Comparison of ENCODE assay signal across 29 cellular contexts in the genomic region with DNA sequence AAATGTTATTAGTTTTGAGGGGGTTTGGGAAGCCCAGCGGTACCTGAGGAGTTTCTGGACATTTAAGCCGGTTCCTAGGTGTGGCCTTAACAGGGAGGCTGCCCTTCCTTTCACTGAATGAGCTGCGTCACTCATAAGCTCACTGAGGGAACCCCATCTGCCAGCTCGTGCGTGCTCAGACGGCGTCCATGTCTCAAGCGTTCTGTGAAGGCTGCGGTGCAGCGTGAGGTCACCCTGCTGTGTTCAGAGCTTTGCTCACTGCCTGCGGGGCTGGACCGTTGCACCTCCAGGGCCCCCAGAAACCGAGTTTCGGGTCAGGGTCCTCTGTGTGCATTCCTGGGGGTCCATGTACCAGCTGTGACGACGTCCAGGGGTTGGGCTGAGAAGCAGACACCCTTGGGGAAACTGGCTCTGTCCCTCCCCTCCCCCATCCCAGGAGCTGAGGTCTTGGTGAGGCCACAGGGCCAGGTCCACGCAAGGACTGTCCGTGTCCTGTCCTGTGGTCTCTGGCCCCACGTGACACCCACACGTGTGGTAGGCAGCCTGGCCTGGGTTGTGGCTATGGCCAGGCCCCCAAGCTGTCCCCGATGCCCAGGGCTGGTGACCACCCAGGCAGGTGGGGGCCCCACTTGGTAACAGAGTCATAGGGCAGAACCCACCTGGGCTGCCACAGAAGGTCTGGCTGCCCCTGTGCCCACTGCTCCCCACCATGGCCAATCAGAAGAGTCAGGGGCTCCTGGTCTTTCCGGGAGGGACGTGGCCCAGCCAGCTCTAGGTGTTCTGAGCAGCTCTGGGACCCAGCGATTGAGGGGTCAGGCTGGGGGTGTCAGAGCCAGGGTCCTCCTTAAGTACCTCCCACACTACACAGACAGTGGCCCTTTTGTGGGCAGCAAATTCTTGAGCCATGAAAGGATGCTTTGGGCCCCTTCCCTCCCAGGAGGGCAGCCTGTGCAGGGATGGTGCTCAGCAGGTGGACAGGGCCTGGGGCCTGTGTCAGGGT. TPM values are rescaled to one million over a fixed set of nuclear protein-coding genes. Genes with fewer than 3 reads are reported as not detected.
DNase-seq lines count a peak whose midpoint lies in the region; ATAC-seq, FAIRE-seq and TF ChIP-seq lines count a peak whose summit lies in the region.
"Had no signal": no experiment of that assay in that cellular context is flagged by ENCODE, and none has a peak within 500 bp of the region (broad histone marks: within the 10 kb centered on the region; RNA-seq: fewer than 3 reads in every experiment).

No MANE protein-coding gene starts in this region.

- in situ Hi-C loops in IMR-90 (cut with MboI; ENCODE audit: low sequenced_read_pairs), result no loop called here

- no peak overlapping the region for H4K91ac ChIP-seq in IMR-90 (ENCODE audit: insufficient read depth, low read depth, low read length)
- no peak overlapping the region for H4K91ac ChIP-seq in H1 (replicated peaks; ENCODE audit: insufficient read length, low read length)
- no peak overlapping the region for H4K91ac ChIP-seq in trophoblast cell (ENCODE audit: low read depth, low read length)

- H3K4ac ChIP-seq in IMR-90 (ENCODE audit: low read depth, low read length) (no peak overlapping the region), H1 (replicated peaks; ENCODE audit: insufficient read length, low read depth, low read length) (no peak overlapping the region), trophoblast cell (ENCODE audit: low read depth, low read length) (no peak overlapping the region)

- CTCF ChIA-PET in IMR-90 (lab: Yijun Ruan, JAX) (interaction anchor here (0.5 kb wide), 1 partner anchor 70 kb away, joined by 5 read pairs; no protein-coding TSS in a partner anchor), H1 (lab: Charles Lee; ENCODE audit: partially characterized antibody) (interaction anchor here (0.5 to 1.6 kb wide), 4 partner anchors 12 to 196 kb away, joined by 3 to 8 read pairs (median 3); no protein-coding TSS in a partner anchor)

- no peak for TF ChIP-seq EP300 in H1 (IDR thresholded peaks at IDR 0.05; ENCODE audit: borderline replicate concordance in 1 of 2, low read depth in 2 of 2, low read length in 2 of 2)

- H3K4me2 ChIP-seq in IMR-90 (ENCODE audit: low read depth, low read length), result no peak overlapping the region
- H3K4me2 ChIP-seq in H1 (ENCODE audit: insufficient read depth in 1 of 2, low read depth in 2 of 2, low read length in 2 of 2), result no peak overlapping the region
- no peak overlapping the region for H3K4me2 ChIP-seq in trophoblast cell (ENCODE audit: low read length)

- H4K8ac ChIP-seq in IMR-90 (ENCODE audit: low read depth in 2 of 2, low read length in 2 of 2) (no peak overlapping the region), H1 (ENCODE audit: extremely low read depth, insufficient read depth, low read length) (peak overlapping the region; percentile 51), trophoblast cell (ENCODE audit: low read depth, low read length) (no peak overlapping the region)

- H3K79me2 ChIP-seq in H1 (ENCODE audit: control insufficient read depth in 1 of 2, insufficient read depth in 2 of 2, low read length in 2 of 2), result no peaks in the 10 kb centered on the region
- no peaks in the 10 kb centered on the region for H3K79me2 ChIP-seq in trophoblast cell (ENCODE audit: control insufficient read depth, insufficient read depth, low read length, poor library complexity)

- FAIRE-seq in H1 (lab: Jason Lieb, UNC), result no peak
- FAIRE-seq: endothelial cell of umbilical vein, G401.6, GM18507, islet of Langerhans had no signal

- H3K4me1 ChIP-seq in IMR-90 (ENCODE audit: control insufficient read depth, insufficient read depth, low read length) (no peaks in the 10 kb centered on the region), H1 (replicated peaks in 1 of 4; ENCODE audit: control insufficient read depth in 3 of 4, insufficient read depth in 4 of 4, low read length in 3 of 4) (peaks cover 0 to 10% (median 0%) of the 10 kb centered on the region in 4 experiments; a peak in 2 of 7 replicates), trophoblast cell (ENCODE audit: control insufficient read depth in 1 of 2, insufficient read depth in 2 of 2, low read length in 2 of 2) (peaks cover 0 to 2% of the 10 kb centered on the region in 2 experiments)
- H3K4me1 ChIP-seq: foreskin keratinocyte, HAP-1 had no signal

- H2AK5ac ChIP-seq in IMR-90 (ENCODE audit: low read depth, low read length), result no peak overlapping the region
- no peak overlapping the region for H2AK5ac ChIP-seq in H1 (ENCODE audit: low read depth, low read length)
- H2AK5ac ChIP-seq in trophoblast cell (ENCODE audit: low read length), result no peak overlapping the region

- peak; percentile 2 for ATAC-seq in IMR-90 (ENCODE audit: low read depth)
- ATAC-seq in left ventricle myocardium superior, result peak; percentile 5
- no peak for ATAC-seq in HG03139 (IDR thresholded peaks at IDR 0.05; ENCODE audit: unreplicated experiment)
- ATAC-seq: activated T-cell treated with anti-CD3 and anti-CD28 coated beads, Interleukin-2, amount 50 U/mL, for 72 hours; foreskin keratinocyte had no signal

- H2BK5ac ChIP-seq in IMR-90 (ENCODE audit: low read depth, low read length, poor library complexity, severe bottlenecking), result no peak overlapping the region
- no peak overlapping the region for H2BK5ac ChIP-seq in H1 (ENCODE audit: low read depth, low read length)
- H2BK5ac ChIP-seq in trophoblast cell (ENCODE audit: low read depth, low read length, poor library complexity), result no peak overlapping the region

- H3K27ac ChIP-seq in IMR-90 (ENCODE audit: insufficient read depth, low read length), result no peak overlapping the region
- H3K27ac ChIP-seq in H1 (ENCODE audit: low read depth, low read length), result no peak overlapping the region
- no peak overlapping the region for H3K27ac ChIP-seq in trophoblast cell (ENCODE audit: low read depth, low read length)
- H3K27ac ChIP-seq: dorsolateral prefrontal cortex, foreskin keratinocyte, ovary had no signal

- H3K56ac ChIP-seq in IMR-90 (ENCODE audit: extremely low read depth, insufficient read depth, low read length) (no peak overlapping the region), H1 (replicated peaks; ENCODE audit: insufficient read length, low read depth, low read length) (no peak overlapping the region)

- no TSS peak for BruUV-seq in IMR-90 (replicated peaks; lab: Mats Ljungman, UMichigan)

- 79% methylated on average over 14 of the region's 24 CpGs; no CpG with 5 or more reads in 1 of the 2 experiments for WGBS in IMR-90 (ENCODE audit: extremely low coverage in 2 of 2, insufficient read length in 1 of 2), 2 experiments
- 89% methylated on average over 23 of the region's 24 CpGs; no CpG with 5 or more reads in 1 of the 2 experiments for WGBS in H1 (ENCODE audit: extremely low coverage in 1 of 2, insufficient coverage in 1 of 2, insufficient read length in 1 of 2, insufficient replicate concordance in 2 of 2, low coverage in 1 of 2, low lambda C conversion rate in 2 of 2, missing lambda C conversion rate in 1 of 2), 2 experiments
- WGBS in trophoblast cell (ENCODE audit: extremely low coverage, insufficient coverage, insufficient read length), result no CpG with 5 or more reads among the region's 24 CpGs

- no peaks in the 10 kb centered on the region for H3K9me3 ChIP-seq in IMR-90 (ENCODE audit: control insufficient read depth, insufficient read depth, low read length)
- H3K9me3 ChIP-seq in H1 (ENCODE audit: insufficient read depth in 2 of 2, low read depth in 1 of 2, low read length in 1 of 2), result no peaks in the 10 kb centered on the region; a peak in 1 of 4 replicates
- H3K9me3 ChIP-seq in trophoblast cell (ENCODE audit: insufficient read depth, low read depth, low read length), result peaks cover 4% of the 10 kb centered on the region
- H3K9me3 ChIP-seq: HAP-1, ovary, thoracic aorta had no signal

- no peak overlapping the region for H3K23ac ChIP-seq in IMR-90 (ENCODE audit: low read depth, low read length)
- no peak overlapping the region for H3K23ac ChIP-seq in H1 (ENCODE audit: insufficient read length)
- H3K23ac ChIP-seq in trophoblast cell (ENCODE audit: low read length), result no peak overlapping the region

- H4K20me1 ChIP-seq in IMR-90 (ENCODE audit: insufficient read depth, low read length) (peaks cover 91% of the 10 kb centered on the region), H1 (replicated peaks in 1 of 2; ENCODE audit: control insufficient read depth in 1 of 2, insufficient read depth in 2 of 2, low read length in 2 of 2) (peaks cover 0 to 4% of the 10 kb centered on the region in 2 experiments)

- H3K14ac ChIP-seq in IMR-90 (replicated peaks; ENCODE audit: low read depth, low read length), result no peak overlapping the region
- H3K14ac ChIP-seq in H1 (ENCODE audit: insufficient read length), result no peak overlapping the region
- H3K14ac ChIP-seq in trophoblast cell (ENCODE audit: low read length), result no peak overlapping the region

- dilution Hi-C loops in IMR-90 (cut with HindIII; ENCODE audit: low sequenced_read_pairs, unreplicated experiment), result no loop called here

- DNase-seq in IMR-90 (no peak), H1 (ENCODE audit: low read depth in 1 of 2, low spot score in 2 of 2) (no peak), left ventricle myocardium superior (peak; percentile 55), trophoblast cell (no peak), D341Med (ENCODE audit: low spot score) (no peak), COLO829 (ENCODE audit: low spot score) (no peak), GM20000 (ENCODE audit: low spot score) (no peak)
- DNase-seq: activated naive CD4-positive, alpha-beta T cell treated with anti-CD3 and anti-CD28 coated beads, Interleukin-2, amount 10 ng/mL, durations not matched to agents 7 days and 5 days; activated T-cell treated with anti-CD3 and anti-CD28 coated beads, Interleukin-2, amount 50 U/mL, for 72 hours; dorsolateral prefrontal cortex; foreskin keratinocyte; hypothalamus; mammary epithelial cell; NCI-H1694 treated with DMSO at 0.1 percent for 48 hours; NCI-H2227 treated with DMSO at 0.1 percent for 48 hours; NCI-H774; SHP77; stimulated activated naive CD4-positive, alpha-beta T cell had no signal

- H2AFZ ChIP-seq in IMR-90 (replicated peaks; ENCODE audit: low read length, poor library complexity) (peak overlapping the region; percentile 37), H1 (ENCODE audit: low read length) (no peak overlapping the region), trophoblast cell (ENCODE audit: insufficient read depth, low read length, poor library complexity) (no peak overlapping the region)

- H3K23me2 ChIP-seq in H1 (ENCODE audit: low read depth, low read length), result peaks cover 4% of the 10 kb centered on the region; the same call in 1 of the 2 replicates

- no peak overlapping the region for H2BK12ac ChIP-seq in H1 (ENCODE audit: low read depth, low read length)
- no peak overlapping the region for H2BK12ac ChIP-seq in trophoblast cell (ENCODE audit: low read length)

- H2BK20ac ChIP-seq in IMR-90 (ENCODE audit: low read depth, low read length) (no peak overlapping the region), H1 (ENCODE audit: low read length) (no peak overlapping the region)

- no peak for TF ChIP-seq CTCF in IMR-90 (conservative IDR thresholded peaks at IDR 0.05; ENCODE audit: low read depth, low read length)
- no peak for TF ChIP-seq CTCF in H1 (IDR thresholded peaks at IDR 0.05; ENCODE audit: control extremely low read depth in 1 of 3, insufficient read depth in 1 of 3, low read depth in 1 of 3, low read length in 3 of 3)
- no peak for TF ChIP-seq CTCF in GM20000 (IDR thresholded peaks at IDR 0.05; ENCODE audit: extremely low read depth, missing control alignments)

- H4K12ac ChIP-seq in trophoblast cell (ENCODE audit: low read depth, low read length), result no peak overlapping the region

- peaks cover 6% of the 10 kb centered on the region; the same call in 1 of the 2 replicates for H3K9me1 ChIP-seq in IMR-90 (ENCODE audit: insufficient read depth, low read length)

- TF ChIP-seq POLR2A in IMR-90 (IDR thresholded peaks at IDR 0.05; ENCODE audit: low read depth, low read length), result no peak
- no peak for TF ChIP-seq POLR2A in H1 (IDR thresholded peaks at IDR 0.05; ENCODE audit: control extremely low read depth in 1 of 2, low read depth in 2 of 2, low read length in 2 of 2)

- H2BK120ac ChIP-seq in IMR-90 (ENCODE audit: low read depth, low read length), result no peak overlapping the region
- H2BK120ac ChIP-seq in H1 (replicated peaks; ENCODE audit: low read depth, low read length), result no peak overlapping the region
- H2BK120ac ChIP-seq in trophoblast cell (ENCODE audit: insufficient read depth, low read length, poor library complexity), result no peak overlapping the region

- H3K36me3 ChIP-seq in IMR-90 (ENCODE audit: control insufficient read depth, insufficient read depth, low read length) (peaks cover 59% of the 10 kb centered on the region), H1 (ENCODE audit: control insufficient read depth in 2 of 4, insufficient read depth in 4 of 4, low read length in 3 of 4) (peaks cover 0 to 7% (median 3%) of the 10 kb centered on the region in 4 experiments; a peak in 4 of 8 replicates), trophoblast cell (ENCODE audit: control insufficient read depth in 1 of 2, insufficient read depth in 2 of 2, low read length in 2 of 2) (peaks cover 9 to 10% of the 10 kb centered on the region in 2 experiments)
- H3K36me3 ChIP-seq: HAP-1, ovary had no signal

- H3K18ac ChIP-seq in IMR-90 (ENCODE audit: low read depth, low read length), result no peak overlapping the region
- no peak overlapping the region for H3K18ac ChIP-seq in H1 (ENCODE audit: extremely low read depth, low read length)
- no peak overlapping the region for H3K18ac ChIP-seq in trophoblast cell (ENCODE audit: low read length)

- H3K4me3 ChIP-seq in IMR-90 (ENCODE audit: insufficient read depth, low read depth, low read length) (no peak overlapping the region), H1 (ENCODE audit: extremely low read depth in 1 of 4, insufficient read depth in 2 of 4, low read depth in 3 of 4, low read length in 4 of 4) (no peak overlapping the region), trophoblast cell (ENCODE audit: low read depth, low read length) (peak overlapping the region; percentile 57)
- H3K4me3 ChIP-seq: dorsolateral prefrontal cortex, HAP-1, ovary, thoracic aorta had no signal

- H2BK15ac ChIP-seq in IMR-90 (ENCODE audit: low read depth, low read length) (no peak overlapping the region), H1 (ENCODE audit: low read length) (no peak overlapping the region)

- H3K9ac ChIP-seq in IMR-90 (ENCODE audit: low read depth, low read length) (no peak overlapping the region), H1 (replicated peaks in 1 of 4; ENCODE audit: extremely low read depth in 1 of 4, low read depth in 3 of 4, low read length in 3 of 4) (no peak overlapping the region), trophoblast cell (ENCODE audit: low read length) (no peak overlapping the region)

- H2AK9ac ChIP-seq in IMR-90 (replicated peaks; ENCODE audit: low read depth, low read length, poor library complexity), result peak overlapping the region; percentile 58

- TF ChIP-seq RAD21 in IMR-90 (IDR thresholded peaks at IDR 0.05; ENCODE audit: low read length), result no peak
- no peak for TF ChIP-seq RAD21 in H1 (IDR thresholded peaks at IDR 0.05 in 1 of 2, conservative IDR thresholded peaks at IDR 0.05 in 1 of 2; ENCODE audit: low read depth in 2 of 2, low read length in 2 of 2)

- H3K27me3 ChIP-seq in IMR-90 (ENCODE audit: control insufficient read depth, insufficient read depth, low read length) (no peaks in the 10 kb centered on the region), H1 (replicated peaks in 1 of 4; ENCODE audit: control insufficient read depth in 3 of 4, extremely low read depth in 1 of 4, insufficient read depth in 3 of 4, low read length in 3 of 4) (no peaks in the 10 kb centered on the region), trophoblast cell (ENCODE audit: insufficient read depth, low read length) (no peaks in the 10 kb centered on the region)
- H3K27me3 ChIP-seq: dorsolateral prefrontal cortex, foreskin keratinocyte, ovary had no signal

- H3K79me1 ChIP-seq in IMR-90 (ENCODE audit: low read depth in 1 of 2, low read length in 2 of 2) (peaks cover 0 to 37% of the 10 kb centered on the region in 2 experiments; a peak in 3 of 4 replicates), H1 (ENCODE audit: low read depth, low read length) (no peaks in the 10 kb centered on the region), trophoblast cell (ENCODE audit: low read length) (no peaks in the 10 kb centered on the region)

- intact Hi-C loops in IMR-90 (cut with micrococcal nuclease), result no loop called here
- intact Hi-C loops in left ventricle myocardium superior (cut with micrococcal nuclease), result no loop called here

- POLR2A ChIA-PET in IMR-90 (lab: Charles Lee; ENCODE audit: unreplicated experiment), result no interaction called here
- POLR2A ChIA-PET in H1 (lab: Charles Lee; ENCODE audit: partially characterized antibody), result interaction anchor here (1.1 kb wide), 1 partner anchor 8 kb away, joined by 3 read pairs; no protein-coding TSS in a partner anchor

- H4K5ac ChIP-seq in IMR-90 (ENCODE audit: low read depth, low read length), result no peak overlapping the region
- no peak overlapping the region for H4K5ac ChIP-seq in H1 (ENCODE audit: insufficient read length, low read depth, low read length)

RNA-seq across cellular contexts. Expression of a gene that starts 24.4 kb away (rescaled TPM):
- total RNA-seq in IMR-90 (2012; rRNA removed), result not detected in 2 replicates
- 0.19 and 0.55 TPM in 2 replicates for polyA plus RNA-seq in IMR-90 (2012; rRNA removed)
- polyA plus RNA-seq in IMR-90 (2012; cell fraction: cytosol; rRNA removed), result 0.16 and 0.28 TPM in 2 replicates
- polyA plus RNA-seq in IMR-90 (2012; cell fraction: nucleus; rRNA removed; ENCODE audit: low replicate concordance), result 2.0 and 4.9 TPM in 2 replicates
- total RNA-seq in H1 (2021; fragmentation: NEBNext Ultra II Directional; extraction: Animal tissue kit (Norgen Biotek cat#: 25700)), result 3.3 and 6.0 TPM in 2 replicates
- 4.9 and 7.3 TPM in 2 replicates for polyA plus RNA-seq in H1 (2011; rRNA removed)
- polyA plus RNA-seq in H1 (2011; cell fraction: cytosol; rRNA removed), result 5.2 TPM
- polyA plus RNA-seq in H1 (2011; cell fraction: nucleus; rRNA removed), result 21.4 TPM
- 5.9 to 9.8 TPM (median 7.8 TPM) in 4 replicates for polyA plus RNA-seq in H1 (2012, experiment 1 of 2)
- 2.3 TPM for polyA plus RNA-seq in H1 (2012, experiment 2 of 2)
- 3.9 TPM for polyA plus RNA-seq in H1 (2013, experiment 1 of 2)
- 4.0 TPM for polyA plus RNA-seq in H1 (2013, experiment 2 of 2)
- 3.0 and 4.7 TPM in 2 replicates for polyA minus RNA-seq in H1 (2011; rRNA and poly(A)+ RNA removed)
- polyA minus RNA-seq in H1 (2011; cell fraction: cytosol; rRNA and poly(A)+ RNA removed), result 6.4 TPM
- 6.1 TPM for polyA minus RNA-seq in H1 (2011; cell fraction: nucleus; rRNA and poly(A)+ RNA removed)
- total RNA-seq in left ventricle myocardium superior, result 1.5 TPM
- 1.0 and 1.4 TPM in 2 replicates for polyA plus RNA-seq in trophoblast cell (2013)
- total RNA-seq: foreskin keratinocyte, LHCN-M2 had no signal
- polyA plus RNA-seq: CD14-positive monocyte, foreskin keratinocyte, mammary epithelial cell had no signal

RNA-seq across cellular contexts. Expression of a gene that starts 33.1 kb away (rescaled TPM):
- total RNA-seq in IMR-90 (2012; rRNA removed) (208 and 222 TPM in 2 replicates), left ventricle myocardium superior (196 TPM)
- polyA plus RNA-seq in IMR-90 (2012; rRNA removed) (1,065 and 1,165 TPM in 2 replicates), H1 (2011; rRNA removed) (60.1 and 79.2 TPM in 2 replicates)
- 753 and 1,846 TPM in 2 replicates for polyA plus RNA-seq in IMR-90 (2012; cell fraction: cytosol; rRNA removed)
- polyA plus RNA-seq in IMR-90 (2012; cell fraction: nucleus; rRNA removed; ENCODE audit: low replicate concordance), result 2,830 and 5,552 TPM in 2 replicates
- total RNA-seq in H1 (2021; fragmentation: NEBNext Ultra II Directional; extraction: Animal tissue kit (Norgen Biotek cat#: 25700)), result 60.6 and 62.7 TPM in 2 replicates
- polyA plus RNA-seq in H1 (2011; cell fraction: cytosol; rRNA removed), result 60.4 TPM
- polyA plus RNA-seq in H1 (2011; cell fraction: nucleus; rRNA removed), result 219 TPM
- polyA plus RNA-seq in H1 (2012, experiment 1 of 2), result 38.8 to 78.4 TPM (median 69.6 TPM) in 4 replicates
- 41.6 TPM for polyA plus RNA-seq in H1 (2012, experiment 2 of 2)
- polyA plus RNA-seq in H1 (2013, experiment 1 of 2), result 99.7 TPM
- polyA plus RNA-seq in H1 (2013, experiment 2 of 2), result 84.9 TPM
- 14.9 and 16.7 TPM in 2 replicates for polyA minus RNA-seq in H1 (2011; rRNA and poly(A)+ RNA removed)
- polyA minus RNA-seq in H1 (2011; cell fraction: cytosol; rRNA and poly(A)+ RNA removed), result 30.5 TPM
- 40.6 TPM for polyA minus RNA-seq in H1 (2011; cell fraction: nucleus; rRNA and poly(A)+ RNA removed)
- 53.6 and 55.1 TPM in 2 replicates for polyA plus RNA-seq in trophoblast cell (2013)
- total RNA-seq: OCI-LY7 had no signal
- polyA plus RNA-seq: CD14-positive monocyte had no signal

RNA-seq across cellular contexts. Expression of a gene that starts 53.2 kb away (rescaled TPM):
- total RNA-seq in IMR-90 (2012; rRNA removed) (3.1 and 3.8 TPM in 2 replicates), left ventricle myocardium superior (12.0 TPM)
- polyA plus RNA-seq in IMR-90 (2012; rRNA removed) (17.2 and 23.4 TPM in 2 replicates), H1 (2011; rRNA removed) (24.9 and 44.8 TPM in 2 replicates)
- 28.0 and 38.2 TPM in 2 replicates for polyA plus RNA-seq in IMR-90 (2012; cell fraction: cytosol; rRNA removed)
- polyA plus RNA-seq in IMR-90 (2012; cell fraction: nucleus; rRNA removed; ENCODE audit: low replicate concordance), result 19.7 and 57.2 TPM in 2 replicates
- 49.4 and 50.0 TPM in 2 replicates for total RNA-seq in H1 (2021; fragmentation: NEBNext Ultra II Directional; extraction: Animal tissue kit (Norgen Biotek cat#: 25700))
- polyA plus RNA-seq in H1 (2011; cell fraction: cytosol; rRNA removed), result 16.4 TPM
- 43.3 TPM for polyA plus RNA-seq in H1 (2011; cell fraction: nucleus; rRNA removed)
- polyA plus RNA-seq in H1 (2012, experiment 1 of 2), result 38.0 to 56.9 TPM (median 53.3 TPM) in 4 replicates
- polyA plus RNA-seq in H1 (2012, experiment 2 of 2), result 50.4 TPM
- 48.1 TPM for polyA plus RNA-seq in H1 (2013, experiment 1 of 2)
- 48.0 TPM for polyA plus RNA-seq in H1 (2013, experiment 2 of 2)
- polyA minus RNA-seq in H1 (2011; rRNA and poly(A)+ RNA removed), result 6.2 and 7.1 TPM in 2 replicates
- 30.3 TPM for polyA minus RNA-seq in H1 (2011; cell fraction: cytosol; rRNA and poly(A)+ RNA removed)
- 21.2 TPM for polyA minus RNA-seq in H1 (2011; cell fraction: nucleus; rRNA and poly(A)+ RNA removed)
- polyA plus RNA-seq in trophoblast cell (2013), result 22.3 and 23.2 TPM in 2 replicates
